8 cellular contexts compared by ENCODE assay signal in genomic region chr6:29964904-29965872, GRCh38. TPM values are rescaled to one million over a fixed set of nuclear protein-coding genes. Genes with fewer than 3 reads are reported as not detected.
DNase-seq lines count a peak whose midpoint lies in the region; ATAC-seq and TF ChIP-seq lines count a peak whose summit lies in the region.

No MANE protein-coding gene starts in this region.

- TF ChIP-seq POLR2A in GM15510 (IDR thresholded peaks at IDR 0.05; ENCODE audit: borderline replicate concordance, extremely low read depth, insufficient read length) = peak; percentile 51

- H3K36me3 ChIP-seq in ascending aorta (no peaks in the 10 kb centered on the region), rectal smooth muscle tissue (ENCODE audit: control insufficient read depth, insufficient read depth, low read length) (no peaks in the 10 kb centered on the region)

- no peak overlapping the region for H3K9ac ChIP-seq in rectal smooth muscle tissue (ENCODE audit: low read length)

- H3K4me3 Mint-ChIP-seq in T-helper 17 cell = peak overlapping the region; percentile 100

- H3K36me3 Mint-ChIP-seq in T-helper 17 cell (ENCODE audit: low read depth) = peaks cover 5% of the 10 kb centered on the region

- H3K4me1 Mint-ChIP-seq in T-helper 17 cell = peaks cover 38% of the 10 kb centered on the region

- H3K27me3 Mint-ChIP-seq in T-helper 17 cell = no peaks in the 10 kb centered on the region

- ATAC-seq in HG02870 (IDR thresholded peaks at IDR 0.05; ENCODE audit: unreplicated experiment) (peak; percentile 90), T-helper 17 cell (peak; percentile 97)

- H3K4me1 ChIP-seq in ascending aorta (peaks cover 13 to 23% of the 10 kb centered on the region in 2 donors), rectal smooth muscle tissue (ENCODE audit: control insufficient read depth, insufficient read depth, low read length) (peaks cover 23% of the 10 kb centered on the region)

- H3K9me3 ChIP-seq in T-helper 17 cell (ENCODE audit: control insufficient read depth, low read length, poor library complexity, severe bottlenecking) (no peaks in the 10 kb centered on the region), ascending aorta (no peaks in the 10 kb centered on the region)

- intact Hi-C loops in ascending aorta (cut with DNase I) = no loop called here

- CTCF ChIA-PET in HEK293T (lab: Yijun Ruan, JAX) = interaction anchor here (0.9 kb wide), 1 partner anchor 12 kb away, joined by 3 read pairs; no protein-coding TSS in a partner anchor

- H3K27ac ChIP-seq in ascending aorta (peak overlapping the region; percentile 83 to 84), rectal smooth muscle tissue (ENCODE audit: low read depth, low read length) (peak overlapping the region; percentile 72)

- no peak for TF ChIP-seq CTCF in ascending aorta (IDR thresholded peaks at IDR 0.05)

- H3K4me3 ChIP-seq in ascending aorta = peak overlapping the region; percentile 40 to 50
- H3K4me3 ChIP-seq in rectal smooth muscle tissue (ENCODE audit: low read length) = peak overlapping the region; percentile 52

- peak overlapping the region; percentile 99 for H3K27ac Mint-ChIP-seq in T-helper 17 cell

- DNase-seq in NCI-H1694 (lab: John Stamatoyannopoulos, UW) (peak; percentile 88), T-helper 17 cell (peak; percentile 45 to 70 (median 53)), ascending aorta (ENCODE audit: low spot score in 2 of 2) (peak; percentile 76 to 90), hepatic stellate cell (ENCODE audit: low spot score) (peak; percentile 54), HEK293T (ENCODE audit: extremely low spot score) (no peak)

- H3K27me3 ChIP-seq in ascending aorta (no peaks in the 10 kb centered on the region), rectal smooth muscle tissue (ENCODE audit: control insufficient read depth, insufficient read depth, low read length) (no peaks in the 10 kb centered on the region)

- POLR2A ChIA-PET in HEK293T (lab: Yijun Ruan, JAX) = interaction anchor here (1.8 kb wide), 1 partner anchor 11 kb away, joined by 7 read pairs; no protein-coding TSS in a partner anchor

TF ChIP-seq in HEK293T, 16 proteins besides CTCF, POLR2A, EP300 and RAD21:
- TF ChIP-seq HDGF (IDR thresholded peaks at IDR 0.05; ENCODE audit: borderline replicate concordance) (no peak), TARDBP (IDR thresholded peaks at IDR 0.05) (no peak), SUZ12 (IDR thresholded peaks at IDR 0.05) (no peak), ELF4 (IDR thresholded peaks at IDR 0.05) (no peak), SP1 (IDR thresholded peaks at IDR 0.05) (no peak), FOXK2 (IDR thresholded peaks at IDR 0.05) (no peak), BHLHE40 (IDR thresholded peaks at IDR 0.05; ENCODE audit: borderline replicate concordance) (no peak), L3MBTL2 (conservative IDR thresholded peaks at IDR 0.05) (no peak), LEF1 (IDR thresholded peaks at IDR 0.05; ENCODE audit: borderline replicate concordance) (no peak), ARNT (IDR thresholded peaks at IDR 0.05) (no peak), FOXA1 (IDR thresholded peaks at IDR 0.05) (no peak), NFRKB (IDR thresholded peaks at IDR 0.05) (no peak)
- TF ChIP-seq, protein P1, sequence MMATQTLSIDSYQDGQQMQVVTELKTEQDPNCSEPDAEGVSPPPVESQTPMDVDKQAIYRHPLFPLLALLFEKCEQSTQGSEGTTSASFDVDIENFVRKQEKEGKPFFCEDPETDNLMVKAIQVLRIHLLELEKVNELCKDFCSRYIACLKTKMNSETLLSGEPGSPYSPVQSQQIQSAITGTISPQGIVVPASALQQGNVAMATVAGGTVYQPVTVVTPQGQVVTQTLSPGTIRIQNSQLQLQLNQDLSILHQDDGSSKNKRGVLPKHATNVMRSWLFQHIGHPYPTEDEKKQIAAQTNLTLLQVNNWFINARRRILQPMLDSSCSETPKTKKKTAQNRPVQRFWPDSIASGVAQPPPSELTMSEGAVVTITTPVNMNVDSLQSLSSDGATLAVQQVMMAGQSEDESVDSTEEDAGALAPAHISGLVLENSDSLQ (IDR thresholded peaks at IDR 0.05) = no peak

RNA-seq across cellular contexts. Expression of gene HLA-A, which starts 22.9 kb away (rescaled TPM):
- total RNA-seq in T-helper 17 cell = 1,000 to 10,000 TPM; 1,960 to 2,242 TPM
- 1,099 TPM for total RNA-seq in ascending aorta
